Comparison of ENCODE assay signal across 35 cellular contexts in genomic region chr7:44143606-44144250, GRCh38. TPM values are rescaled to one million over a fixed set of nuclear protein-coding genes. Genes with fewer than 3 reads are reported as not detected.
DNase-seq lines count a peak whose midpoint lies in the region; ATAC-seq and TF ChIP-seq lines count a peak whose summit lies in the region.
"Had no signal": no experiment of that assay in that cellular context is flagged by ENCODE, and none has a peak within 500 bp of the region (broad histone marks: within the 10 kb centered on the region; RNA-seq: fewer than 3 reads in every experiment).

No MANE protein-coding gene starts in this region.

- no peak overlapping the region for H3K27ac ChIP-seq in SK-N-SH (ENCODE audit: low read depth in 2 of 2, low read length in 1 of 2)
- H3K27ac ChIP-seq in WERI-Rb-1 = no peak overlapping the region
- no peak overlapping the region for H3K27ac ChIP-seq in spleen
- H3K27ac ChIP-seq: adrenal gland, body of pancreas, foreskin keratinocyte, KMS-11 had no signal

- ATAC-seq in SK-N-SH treated with all-trans-retinoic acid at 6 μM for 48 hours (no peak), left lobe of liver (no peak), GM19351 (IDR thresholded peaks at IDR 0.05; ENCODE audit: unreplicated experiment) (no peak), HG03342 (IDR thresholded peaks at IDR 0.05; ENCODE audit: unreplicated experiment) (no peak)
- ATAC-seq: activated CD4-positive, alpha-beta T cell treated with anti-CD3 and anti-CD28 coated beads for 36 hours; activated CD8-positive, alpha-beta T cell treated with anti-CD3 and anti-CD28 coated beads, Interleukin-2, amount 10 ng/mL, durations not matched to agents 7 days and 5 days; body of pancreas; foreskin keratinocyte; left colon; stimulated activated memory B cell treated with anti-CD40 and anti-IgM and Interleukin-4, amounts not matched to agents 10 μg/mL and 1 μg/mL and 100 μg/mL, for 72 hours had no signal

- no peaks in the 10 kb centered on the region for H3K36me3 ChIP-seq in SK-N-SH (replicated peaks in 1 of 2; ENCODE audit: control insufficient read depth in 1 of 2, insufficient read depth in 2 of 2, low read length in 1 of 2)
- no peaks in the 10 kb centered on the region for H3K36me3 ChIP-seq in WERI-Rb-1
- no peaks in the 10 kb centered on the region for H3K36me3 ChIP-seq in spleen
- H3K36me3 ChIP-seq: adrenal gland had no signal

- peaks cover 8% of the 10 kb centered on the region for H3F3A ChIP-seq in SK-N-SH (replicated peaks; ENCODE audit: insufficient read depth)

- no peak for TF ChIP-seq CTCF in SK-N-SH (IDR thresholded peaks at IDR 0.05)
- no peak for TF ChIP-seq CTCF in WERI-Rb-1 (IDR thresholded peaks at IDR 0.05; ENCODE audit: low read depth, low read length)
- TF ChIP-seq CTCF in spleen (IDR thresholded peaks at IDR 0.05 in 8 of 11, conservative IDR thresholded peaks at IDR 0.05 in 3 of 11) = no peak

- WGBS in SK-N-SH (ENCODE audit: low lambda C conversion rate) = 83% methylated on average over 6 of the region's 6 CpGs
- 83 to 93% (median 90%) methylated on average over 6 of the region's 6 CpGs for WGBS in spleen, 5 donors

- H3K4me3 ChIP-seq in SK-N-SH (ENCODE audit: low read depth in 2 of 2, low read length in 1 of 2) = no peak overlapping the region
- H3K4me3 ChIP-seq in WERI-Rb-1 (ENCODE audit: low read depth, low read length) = no peak overlapping the region
- no peak overlapping the region for H3K4me3 ChIP-seq in spleen
- H3K4me3 ChIP-seq: adrenal gland, body of pancreas had no signal

- POLR2A ChIA-PET in SK-N-SH (lab: Yijun Ruan, JAX) = no interaction called here

- no peaks in the 10 kb centered on the region for H3K9me2 ChIP-seq in SK-N-SH

- intact Hi-C loops in spleen (cut with DNase I; ENCODE audit: low total_unique reads) = no loop called here

- H4K20me1 ChIP-seq in SK-N-SH (ENCODE audit: insufficient read depth) = no peaks in the 10 kb centered on the region

- H3K9me3 ChIP-seq in SK-N-SH (no peaks in the 10 kb centered on the region), WERI-Rb-1 (ENCODE audit: severe bottlenecking) (no peaks in the 10 kb centered on the region), spleen (no peaks in the 10 kb centered on the region)
- H3K9me3 ChIP-seq: adrenal gland, body of pancreas had no signal

- H3K79me2 ChIP-seq in SK-N-SH (ENCODE audit: insufficient read depth) = no peaks in the 10 kb centered on the region

- H3K27me3 ChIP-seq in SK-N-SH (ENCODE audit: insufficient read depth) = no peaks in the 10 kb centered on the region
- no peaks in the 10 kb centered on the region for H3K27me3 ChIP-seq in WERI-Rb-1 (ENCODE audit: insufficient read depth, low read depth, severe bottlenecking)
- H3K27me3 ChIP-seq in spleen (replicated peaks in 1 of 7) = peaks cover 0 to 28% (median 7%) of the 10 kb centered on the region in 7 donors
- H3K27me3 ChIP-seq: body of pancreas had no signal

- TF ChIP-seq POLR2A in spleen (IDR thresholded peaks at IDR 0.05) = no peak

- H3K4me1 ChIP-seq in SK-N-SH (ENCODE audit: control insufficient read depth in 1 of 2, insufficient read depth in 2 of 2, low read depth in 1 of 2, low read length in 1 of 2) (peaks cover 0 to 15% of the 10 kb centered on the region in 2 experiments; a peak in 1 of 4 replicates), spleen (peaks cover 5 to 21% (median 16%) of the 10 kb centered on the region in 6 donors)
- H3K4me1 ChIP-seq: foreskin keratinocyte had no signal

- no peak overlapping the region for H3K9ac ChIP-seq in SK-N-SH
- H3K9ac ChIP-seq: KMS-11 had no signal

- H2AFZ ChIP-seq in SK-N-SH (ENCODE audit: low read depth) = no peak overlapping the region

- CTCF ChIA-PET in SK-N-SH (lab: Yijun Ruan, JAX) = no interaction called here

- DNase-seq in SK-N-SH (peak; percentile 33), WERI-Rb-1 (peak; percentile 3), left lobe of liver (ENCODE audit: low spot score) (peak; percentile 41), spleen (peak; percentile 49), NCI-H2196 (lab: John Stamatoyannopoulos, UW; ENCODE audit: unreplicated experiment) (no peak)
- DNase-seq: 8988T; activated CD8-positive, alpha-beta T cell treated with anti-CD3 and anti-CD28 coated beads, Interleukin-2, amount 10 ng/mL, durations not matched to agents 7 days and 5 days; activated gamma-delta T cell; activated T-cell treated with anti-CD3 and anti-CD28 coated beads for 4 hours; CD4-positive, CD25-positive, alpha-beta regulatory T cell; effector CD8-positive, alpha-beta T cell; EL; foreskin keratinocyte; left colon; mesendoderm; NCI-H1417 treated with DMSO at 0.1 percent for 48 hours; NCI-H446 treated with DMSO at 0.1 percent for 48 hours; NCI-H82; occipital lobe; RPMI8226; stimulated activated CD4-positive, alpha-beta T cell treated with anti-CD3 and anti-CD28 coated beads, Interleukin-12 subunit alpha, Interleukin-12 subunit beta, amount 100 ng/mL, for 4 hours; stimulated activated CD4-positive, alpha-beta T cell treated with anti-CD3 and anti-CD28 coated beads, Interleukin-4, amount 100 ng/mL, for 4 hours; substantia nigra had no signal

- no peak overlapping the region for H3K4me2 ChIP-seq in SK-N-SH
- H3K4me2 ChIP-seq: KMS-11 had no signal

- TF ChIP-seq EP300 in SK-N-SH (IDR thresholded peaks at IDR 0.05; ENCODE audit: borderline replicate concordance in 1 of 2, low read depth in 1 of 2, low read length in 1 of 2) = no peak

- TF ChIP-seq RAD21 in SK-N-SH (IDR thresholded peaks at IDR 0.05; ENCODE audit: low read length) = no peak

TF ChIP-seq in SK-N-SH, 30 proteins besides CTCF, POLR2A, EP300 and RAD21 (continues in another document):
- no peak for TF ChIP-seq CHD2 (IDR thresholded peaks at IDR 0.05; ENCODE audit: low read length, partially characterized antibody)
- TF ChIP-seq, protein P1, sequence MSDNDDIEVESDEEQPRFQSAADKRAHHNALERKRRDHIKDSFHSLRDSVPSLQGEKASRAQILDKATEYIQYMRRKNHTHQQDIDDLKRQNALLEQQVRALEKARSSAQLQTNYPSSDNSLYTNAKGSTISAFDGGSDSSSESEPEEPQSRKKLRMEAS (IDR thresholded peaks at IDR 0.05; ENCODE audit: low read depth) = no peak

TF ChIP-seq in SK-N-SH treated with all-trans-retinoic acid at 6 μM for 48 hours, 23 proteins besides CTCF, POLR2A, EP300 and RAD21 (continues in another document):
- TF ChIP-seq SNAI2 (CRISPR knock-in tag; IDR thresholded peaks at IDR 0.05) (no peak), ISL1 (CRISPR knock-in tag; IDR thresholded peaks at IDR 0.05) (no peak), PATZ1 (CRISPR knock-in tag; IDR thresholded peaks at IDR 0.05; ENCODE audit: borderline replicate concordance) (no peak), ESRRG (CRISPR knock-in tag; IDR thresholded peaks at IDR 0.05) (no peak), BACH2 (CRISPR knock-in tag; IDR thresholded peaks at IDR 0.05; ENCODE audit: borderline replicate concordance) (no peak), GLIS3 (CRISPR knock-in tag; IDR thresholded peaks at IDR 0.05) (no peak)

RNA-seq across cellular contexts. Expression of gene MYL7, which starts 2.6 kb away (rescaled TPM):
- 0.47 TPM in 1 of 2 replicates, not detected in the other for polyA plus RNA-seq in SK-N-SH (2012; rRNA removed)
- 0.08 and 0.22 TPM in 2 replicates for polyA plus RNA-seq in SK-N-SH (2012; cell fraction: cytosol; rRNA removed)
- polyA plus RNA-seq in SK-N-SH (2012; cell fraction: nucleus; rRNA removed) = 0.61 and 1.9 TPM in 2 replicates
- total RNA-seq in left lobe of liver = not detected
- total RNA-seq in spleen = 1 to 10 TPM in 1 of 7 donors, not detected in 6; 1.6 TPM
- under 1 TPM in 1 of 3 donors, not detected in 2; 0.22 TPM for polyA plus RNA-seq in spleen
- total RNA-seq: activated CD4-positive, alpha-beta T cell treated with anti-CD3 and anti-CD28 coated beads for 36 hours; activated CD8-positive, alpha-beta T cell treated with anti-CD3 and anti-CD28 coated beads, Interleukin-2, amount 10 ng/mL, durations not matched to agents 7 days and 5 days; adrenal gland; body of pancreas; CD4-positive, CD25-positive, alpha-beta regulatory T cell; epithelial cell of proximal tubule; foreskin keratinocyte; left colon; myocyte; occipital lobe; renal cortical epithelial cell; T-helper 2 cell treated with Interferon-gamma antibody and Interleukin-4, amounts not matched to agents 100 ng/mL and 5 ng/mL, for 36 hours had no signal
- polyA plus RNA-seq: CD4-positive, CD25-positive, alpha-beta regulatory T cell; foreskin keratinocyte had no signal

RNA-seq across cellular contexts. Expression of gene POLD2, which starts 20.4 kb away (rescaled TPM):
- polyA plus RNA-seq in SK-N-SH (2012; rRNA removed) (163 and 194 TPM in 2 replicates), spleen (10 to 100 TPM; 53.7 to 79.1 (median 69.4) TPM)
- polyA plus RNA-seq in SK-N-SH (2012; cell fraction: cytosol; rRNA removed) = 97.4 and 129 TPM in 2 replicates
- 209 and 258 TPM in 2 replicates for polyA plus RNA-seq in SK-N-SH (2012; cell fraction: nucleus; rRNA removed)
- total RNA-seq in left lobe of liver (78.3 TPM), spleen (10 to 100 TPM; 31.9 to 73.0 (median 40.9) TPM)

RNA-seq across cellular contexts. Expression of gene AEBP1, which starts 39.6 kb away (rescaled TPM):
- polyA plus RNA-seq in SK-N-SH (2012; rRNA removed) (40.3 and 105 TPM in 2 replicates), spleen (10 to 100 TPM; 41.3 to 71.7 (median 49.7) TPM)
- polyA plus RNA-seq in SK-N-SH (2012; cell fraction: cytosol; rRNA removed) = 36.3 and 54.8 TPM in 2 replicates
- polyA plus RNA-seq in SK-N-SH (2012; cell fraction: nucleus; rRNA removed) = 278 and 326 TPM in 2 replicates
- total RNA-seq in left lobe of liver (9.4 TPM), spleen (100 to 1,000 TPM in 2 of 7 donors, 10 to 100 TPM in 5; 67.5 to 106 (median 88.3) TPM)

RNA-seq across cellular contexts. Expression of gene GCK, which starts 45.5 kb away (rescaled TPM):
- polyA plus RNA-seq in SK-N-SH (2012; rRNA removed) (1.1 and 1.6 TPM in 2 replicates), spleen (1 to 10 TPM in 2 of 3 donors, under 1 TPM in 1; 0.55 to 1.7 (median 1.2) TPM)
- polyA plus RNA-seq in SK-N-SH (2012; cell fraction: cytosol; rRNA removed) = 0.55 and 1.0 TPM in 2 replicates
- 0.83 and 1.1 TPM in 2 replicates for polyA plus RNA-seq in SK-N-SH (2012; cell fraction: nucleus; rRNA removed)
- total RNA-seq in left lobe of liver (1.7 TPM), spleen (1 to 10 TPM in 1 of 7 donors, under 1 TPM in 3, not detected in 3; 0.29 to 1.6 (median 0.49) TPM)
- total RNA-seq: activated CD8-positive, alpha-beta T cell treated with anti-CD3 and anti-CD28 coated beads, Interleukin-2, amount 10 ng/mL, durations not matched to agents 7 days and 5 days; CD4-positive, CD25-positive, alpha-beta regulatory T cell had no signal

RNA-seq across cellular contexts. Expression of gene YKT6, which starts 57.0 kb away (rescaled TPM):
- polyA plus RNA-seq in SK-N-SH (2012; rRNA removed) (170 and 213 TPM in 2 replicates), spleen (10 to 100 TPM; 26.9 to 49.0 (median 30.1) TPM)
- 121 and 165 TPM in 2 replicates for polyA plus RNA-seq in SK-N-SH (2012; cell fraction: cytosol; rRNA removed)
- 211 and 221 TPM in 2 replicates for polyA plus RNA-seq in SK-N-SH (2012; cell fraction: nucleus; rRNA removed)
- total RNA-seq in left lobe of liver (19.9 TPM), spleen (10 to 100 TPM; 51.9 to 66.4 (median 56.6) TPM)
